In the genomic region with DNA sequence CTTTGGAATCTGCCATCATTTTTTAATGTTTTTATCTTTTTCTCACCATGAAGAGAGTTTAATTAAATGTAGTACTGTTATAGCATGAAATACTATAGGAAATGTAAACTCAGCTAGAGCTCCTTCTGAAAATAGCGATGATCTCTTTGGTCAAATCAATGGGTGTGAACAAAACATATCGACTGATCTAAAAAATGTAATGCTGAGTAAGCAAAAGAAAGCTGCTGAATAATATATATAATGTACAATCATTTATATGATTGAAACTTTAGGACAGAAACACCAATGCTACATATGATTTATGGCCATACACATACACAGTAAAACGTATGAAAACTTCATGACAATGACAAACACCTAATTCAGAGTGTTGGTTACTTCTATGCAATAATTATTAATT, we compare ENCODE assay signal across 6 cellular contexts.
"Had no signal": no experiment of that assay in that cellular context is flagged by ENCODE, and none has a peak within 500 bp of the region (broad histone marks: within the 10 kb centered on the region; RNA-seq: fewer than 3 reads in every experiment).

No MANE protein-coding gene starts in this region.

- ATAC-seq: K562 had no signal

- H3K4me2 ChIP-seq: KMS-11 had no signal

- H3K9ac ChIP-seq: KMS-11 had no signal

- H3K4me3 ChIP-seq: K562 had no signal

- FAIRE-seq: HTR-8/SVneo, K562 had no signal

- DNase-seq: KBM-7, KG1 had no signal

- H3K27ac ChIP-seq: HL-60, KMS-11 had no signal
